ENCODE assay signal across 1 cellular context in the genomic region with DNA sequence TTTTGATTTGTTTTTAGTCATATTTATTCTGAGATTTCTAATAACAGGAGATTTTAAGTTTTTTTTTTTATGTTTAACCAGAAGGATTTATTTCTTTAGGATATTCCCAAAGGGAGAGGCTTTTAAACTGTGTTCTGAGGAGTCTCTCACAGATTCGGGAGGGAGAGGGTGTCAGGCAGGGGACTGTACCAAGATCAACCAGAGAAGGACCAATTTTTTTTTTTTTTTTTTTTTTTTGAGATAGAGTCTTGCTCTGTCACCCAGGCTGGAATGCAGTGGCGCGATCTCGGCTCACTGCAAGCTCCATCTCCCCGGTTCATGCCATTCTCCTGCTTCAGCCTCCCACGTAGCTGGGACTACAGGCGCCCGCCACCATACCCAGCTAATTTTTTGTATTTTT. TPM values are rescaled to one million over a fixed set of nuclear protein-coding genes. Genes with fewer than 3 reads are reported as not detected.
"Had no signal": no experiment of that assay in that cellular context is flagged by ENCODE, and none has a peak within 500 bp of the region (broad histone marks: within the 10 kb centered on the region; RNA-seq: fewer than 3 reads in every experiment).

No MANE protein-coding gene starts in this region.

RNA-seq across cellular contexts. Expression of a gene that starts 37.0 kb away (rescaled TPM):
- total RNA-seq: neural crest cell had no signal
